ENCODE assay signal across 7 cellular contexts in genomic region chr14:20881228-20881627, GRCh38. TPM values are rescaled to one million over a fixed set of nuclear protein-coding genes. Genes with fewer than 3 reads are reported as not detected.
"Had no signal": no experiment of that assay in that cellular context is flagged by ENCODE, and none has a peak within 500 bp of the region (broad histone marks: within the 10 kb centered on the region; RNA-seq: fewer than 3 reads in every experiment).

No MANE protein-coding gene starts in this region.

RNA-seq across cellular contexts. Expression of gene RNASE3, which starts 10.0 kb away (rescaled TPM):
- total RNA-seq: activated naive CD4-positive, alpha-beta T cell treated with anti-CD3 and anti-CD28 coated beads for 36 hours; frontal cortex; left lobe of liver; ureter had no signal
- polyA plus RNA-seq: aorta, keratinocyte, sigmoid colon had no signal
